Comparison of ENCODE assay signal across 1 cellular context in the genomic region with DNA sequence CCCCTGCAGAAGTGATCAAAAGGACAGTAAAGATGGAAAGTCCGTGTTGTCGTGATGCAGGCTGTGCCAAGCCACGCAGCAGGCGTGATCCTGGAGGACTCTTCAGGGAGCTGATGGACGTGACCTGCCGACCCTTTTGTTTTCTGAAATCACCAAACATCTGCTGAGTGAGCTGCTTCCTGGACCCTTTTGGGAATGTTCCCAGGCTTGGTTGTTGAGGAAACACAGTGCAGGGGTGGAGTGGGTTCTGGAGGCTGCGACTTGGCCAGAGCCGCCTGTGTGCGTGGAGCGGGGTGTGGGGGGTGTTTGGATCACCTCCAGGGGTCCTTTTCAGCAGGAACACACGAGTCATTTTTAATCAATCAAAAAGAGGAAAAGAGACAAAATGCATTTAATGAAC.
TF ChIP-seq lines count a peak whose summit lies in the region.

No MANE protein-coding gene starts in this region.

TF ChIP-seq in WTC11, 78 proteins besides CTCF, POLR2A, EP300 and RAD21 (continued from another document):
- TF ChIP-seq, protein P1, sequence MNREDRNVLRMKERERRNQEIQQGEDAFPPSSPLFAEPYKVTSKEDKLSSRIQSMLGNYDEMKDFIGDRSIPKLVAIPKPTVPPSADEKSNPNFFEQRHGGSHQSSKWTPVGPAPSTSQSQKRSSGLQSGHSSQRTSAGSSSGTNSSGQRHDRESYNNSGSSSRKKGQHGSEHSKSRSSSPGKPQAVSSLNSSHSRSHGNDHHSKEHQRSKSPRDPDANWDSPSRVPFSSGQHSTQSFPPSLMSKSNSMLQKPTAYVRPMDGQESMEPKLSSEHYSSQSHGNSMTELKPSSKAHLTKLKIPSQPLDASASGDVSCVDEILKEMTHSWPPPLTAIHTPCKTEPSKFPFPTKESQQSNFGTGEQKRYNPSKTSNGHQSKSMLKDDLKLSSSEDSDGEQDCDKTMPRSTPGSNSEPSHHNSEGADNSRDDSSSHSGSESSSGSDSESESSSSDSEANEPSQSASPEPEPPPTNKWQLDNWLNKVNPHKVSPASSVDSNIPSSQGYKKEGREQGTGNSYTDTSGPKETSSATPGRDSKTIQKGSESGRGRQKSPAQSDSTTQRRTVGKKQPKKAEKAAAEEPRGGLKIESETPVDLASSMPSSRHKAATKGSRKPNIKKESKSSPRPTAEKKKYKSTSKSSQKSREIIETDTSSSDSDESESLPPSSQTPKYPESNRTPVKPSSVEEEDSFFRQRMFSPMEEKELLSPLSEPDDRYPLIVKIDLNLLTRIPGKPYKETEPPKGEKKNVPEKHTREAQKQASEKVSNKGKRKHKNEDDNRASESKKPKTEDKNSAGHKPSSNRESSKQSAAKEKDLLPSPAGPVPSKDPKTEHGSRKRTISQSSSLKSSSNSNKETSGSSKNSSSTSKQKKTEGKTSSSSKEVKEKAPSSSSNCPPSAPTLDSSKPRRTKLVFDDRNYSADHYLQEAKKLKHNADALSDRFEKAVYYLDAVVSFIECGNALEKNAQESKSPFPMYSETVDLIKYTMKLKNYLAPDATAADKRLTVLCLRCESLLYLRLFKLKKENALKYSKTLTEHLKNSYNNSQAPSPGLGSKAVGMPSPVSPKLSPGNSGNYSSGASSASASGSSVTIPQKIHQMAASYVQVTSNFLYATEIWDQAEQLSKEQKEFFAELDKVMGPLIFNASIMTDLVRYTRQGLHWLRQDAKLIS (CRISPR knock-in tag; IDR thresholded peaks at IDR 0.05; ENCODE audit: borderline replicate concordance) = no peak
